Comparison of ENCODE assay signal across 8 cellular contexts in genomic region chr1:207815913-207816312, GRCh38.
DNase-seq lines count a peak whose midpoint lies in the region; ATAC-seq, FAIRE-seq and TF ChIP-seq lines count a peak whose summit lies in the region.
"Had no signal": no experiment of that assay in that cellular context is flagged by ENCODE, and none has a peak within 500 bp of the region (broad histone marks: within the 10 kb centered on the region; RNA-seq: fewer than 3 reads in every experiment).

No MANE protein-coding gene starts in this region.

- TF ChIP-seq POLR2A in H54 (IDR thresholded peaks at IDR 0.05; ENCODE audit: low read depth, low read length): no peak

- peak overlapping the region; percentile 84 for H3K27ac Mint-ChIP-seq in T-helper 17 cell
- H3K27ac Mint-ChIP-seq in effector memory CD8-positive, alpha-beta T cell: peak overlapping the region; percentile 85 to 89
- H3K27ac Mint-ChIP-seq in stimulated activated memory B cell treated with anti-CD40 and anti-IgM and Interleukin-4, amounts not matched to agents 10 μg/mL and 1 μg/mL and 100 μg/mL, for 72 hours: peak overlapping the region; percentile 68

- peak overlapping the region; percentile 53 for H3K4me3 Mint-ChIP-seq in T-helper 17 cell
- H3K4me3 Mint-ChIP-seq in effector memory CD8-positive, alpha-beta T cell: no peak overlapping the region
- H3K4me3 Mint-ChIP-seq in stimulated activated memory B cell treated with anti-CD40 and anti-IgM and Interleukin-4, amounts not matched to agents 10 μg/mL and 1 μg/mL and 100 μg/mL, for 72 hours: no peak overlapping the region

- H3K9me3 Mint-ChIP-seq in effector memory CD8-positive, alpha-beta T cell: no peaks in the 10 kb centered on the region
- no peaks in the 10 kb centered on the region for H3K9me3 Mint-ChIP-seq in stimulated activated memory B cell treated with anti-CD40 and anti-IgM and Interleukin-4, amounts not matched to agents 10 μg/mL and 1 μg/mL and 100 μg/mL, for 72 hours

- H3K36me3 Mint-ChIP-seq in T-helper 17 cell (ENCODE audit: low read depth): peaks cover 17% of the 10 kb centered on the region
- H3K36me3 Mint-ChIP-seq in effector memory CD8-positive, alpha-beta T cell (ENCODE audit: insufficient read depth): peaks cover 62% of the 10 kb centered on the region
- peaks cover 97% of the 10 kb centered on the region for H3K36me3 Mint-ChIP-seq in stimulated activated memory B cell treated with anti-CD40 and anti-IgM and Interleukin-4, amounts not matched to agents 10 μg/mL and 1 μg/mL and 100 μg/mL, for 72 hours

- H3K4me1 Mint-ChIP-seq in T-helper 17 cell: peaks cover 52% of the 10 kb centered on the region
- H3K4me1 Mint-ChIP-seq in effector memory CD8-positive, alpha-beta T cell (ENCODE audit: low read depth in 2 of 2): peaks cover 54 to 73% of the 10 kb centered on the region in 2 donors
- peaks cover 90% of the 10 kb centered on the region for H3K4me1 Mint-ChIP-seq in stimulated activated memory B cell treated with anti-CD40 and anti-IgM and Interleukin-4, amounts not matched to agents 10 μg/mL and 1 μg/mL and 100 μg/mL, for 72 hours

- H3K27me3 Mint-ChIP-seq in T-helper 17 cell: no peaks in the 10 kb centered on the region
- H3K27me3 Mint-ChIP-seq in effector memory CD8-positive, alpha-beta T cell: no peaks in the 10 kb centered on the region
- H3K27me3 Mint-ChIP-seq in stimulated activated memory B cell treated with anti-CD40 and anti-IgM and Interleukin-4, amounts not matched to agents 10 μg/mL and 1 μg/mL and 100 μg/mL, for 72 hours: no peaks in the 10 kb centered on the region

- H3K9me3 ChIP-seq in T-helper 17 cell (ENCODE audit: control insufficient read depth, low read length, poor library complexity, severe bottlenecking): no peaks in the 10 kb centered on the region
- H3K9me3 ChIP-seq: left lung had no signal

- DNase-seq in H54 (ENCODE audit: insufficient read length, low spot score): peak; percentile 61
- no peak for DNase-seq in T-helper 17 cell
- no peak for DNase-seq in effector memory CD8-positive, alpha-beta T cell
- no peak for DNase-seq in pons (ENCODE audit: low spot score)
- DNase-seq: left lung had no signal

- ATAC-seq in T-helper 17 cell (peak; percentile 58), HG02938 (IDR thresholded peaks at IDR 0.05; ENCODE audit: unreplicated experiment) (no peak), GM19328 (IDR thresholded peaks at IDR 0.05; ENCODE audit: unreplicated experiment) (no peak)
- ATAC-seq in effector memory CD8-positive, alpha-beta T cell (replicated peaks): peak; percentile 60
- no peak for ATAC-seq in stimulated activated memory B cell treated with anti-CD40 and anti-IgM and Interleukin-4, amounts not matched to agents 10 μg/mL and 1 μg/mL and 100 μg/mL, for 72 hours
- ATAC-seq: left lung had no signal

- FAIRE-seq in H54 (lab: Jason Lieb, UNC): no peak

Comparison
In these comparisons a context has a peak if more than half of its experiments do, and no peak if none do; other contexts are left out.
1. ATAC-seq: peak in T-helper 17 cell (single experiment) and effector memory CD8-positive, alpha-beta T cell (single experiment); none in stimulated activated memory B cell treated with anti-CD40 and anti-IgM and Interleukin-4, amounts not matched to agents 10 μg/mL and 1 μg/mL and 100 μg/mL, for 72 hours (single experiment), HG02938 (single experiment) and GM19328 (single experiment).
2. Peak in every context shown above with its lines, with median percentiles within 50 percentile points of each other: H3K27ac Mint-ChIP-seq.